32 cellular contexts compared by ENCODE assay signal in genomic region chr2:82027901-82028570, GRCh38.
DNase-seq lines count a peak whose midpoint lies in the region; ATAC-seq, FAIRE-seq and TF ChIP-seq lines count a peak whose summit lies in the region.
"Had no signal": no experiment of that assay in that cellular context is flagged by ENCODE, and none has a peak within 500 bp of the region (broad histone marks: within the 10 kb centered on the region; RNA-seq: fewer than 3 reads in every experiment).

No MANE protein-coding gene starts in this region.

- H3K79me2 ChIP-seq in HepG2 (ENCODE audit: insufficient read depth, low read length) (no peaks in the 10 kb centered on the region), H9 (ENCODE audit: insufficient read depth, low read length) (no peaks in the 10 kb centered on the region)

- H3K4me3 Mint-ChIP-seq in H9: no peak overlapping the region
- no peak overlapping the region for H3K4me3 Mint-ChIP-seq in activated naive CD8-positive, alpha-beta T cell treated with anti-CD3 and anti-CD28 coated beads, Interleukin-2, amount 50 U/mL, for 24 hours
- H3K4me3 Mint-ChIP-seq: activated CD4-positive, alpha-beta memory T cell treated with anti-CD3 and anti-CD28 coated beads, Interleukin-2, amount 10 ng/mL, durations not matched to agents 7 days and 5 days; activated T-helper 1 cell treated with anti-CD3 and anti-CD28 coated beads, Interleukin-12 subunit alpha, Interleukin-12 subunit beta, Interleukin-2, Interleukin-4 antibody, amounts not matched to agents 30 ng/mL and 10 ng/mL and 1 ng/mL, durations not matched to agents 14 hours and 24 hours and 36 hours; memory B cell; neural crest cell had no signal

- H3K9ac ChIP-seq in HepG2 (ENCODE audit: insufficient read depth, low read depth, low read length) (no peak overlapping the region), H9 (ENCODE audit: extremely low read depth, insufficient read length, low read length) (no peak overlapping the region)

- DNase-seq in HepG2 (ENCODE audit: low spot score) (no peak), right lobe of liver (no peak), NCI-H2227 treated with DMSO at 0.1 percent for 48 hours (lab: John Stamatoyannopoulos, UW) (peak; percentile 74), SHP77 treated with DMSO at 0.1 percent for 48 hours (lab: John Stamatoyannopoulos, UW) (peak; percentile 69), urothelium cell line (ENCODE audit: low spot score) (no peak), H9 (no peak), pancreas (no peak)
- DNase-seq in activated naive CD8-positive, alpha-beta T cell treated with anti-CD3 and anti-CD28 coated beads, Interleukin-2, amount 50 U/mL, for 24 hours: no peak
- DNase-seq: activated CD4-positive, alpha-beta memory T cell treated with anti-CD3 and anti-CD28 coated beads, Interleukin-2, amount 10 ng/mL, durations not matched to agents 7 days and 5 days; activated CD8-positive, alpha-beta memory T cell treated with anti-CD3 and anti-CD28 coated beads, Interleukin-2, amount 50 U/mL, for 4 hours; activated naive CD4-positive, alpha-beta T cell treated with Interleukin-2 at 50 U/mL for 16 hours; central memory CD4-positive, alpha-beta T cell; glutamatergic neuron; GOT3; left colon; NCI-H187; ovary; PC-3; retina; spleen; stimulated activated CD4-positive, alpha-beta T cell treated with anti-CD3 and anti-CD28 coated beads, Interleukin-2, amount 100 ng/mL, for 24 hours; stimulated activated naive CD8-positive, alpha-beta T cell treated with anti-CD3 and anti-CD28 coated beads, Interleukin-15, Interleukin-2, amounts not matched to agents 100 U/mL and 50 U/mL, for 24 hours; uterus had no signal

- no peak overlapping the region for H3K27ac Mint-ChIP-seq in H9
- no peak overlapping the region for H3K27ac Mint-ChIP-seq in activated naive CD8-positive, alpha-beta T cell treated with anti-CD3 and anti-CD28 coated beads, Interleukin-2, amount 50 U/mL, for 24 hours
- H3K27ac Mint-ChIP-seq: activated CD4-positive, alpha-beta memory T cell treated with anti-CD3 and anti-CD28 coated beads, Interleukin-2, amount 10 ng/mL, durations not matched to agents 7 days and 5 days; activated T-helper 1 cell treated with anti-CD3 and anti-CD28 coated beads, Interleukin-12 subunit alpha, Interleukin-12 subunit beta, Interleukin-2, Interleukin-4 antibody, amounts not matched to agents 30 ng/mL and 10 ng/mL and 1 ng/mL, durations not matched to agents 14 hours and 24 hours and 36 hours; memory B cell had no signal

- CTCF ChIA-PET in HepG2 (lab: Yijun Ruan, JAX; ENCODE audit: low intra/inter-chr PET ratio, low total read pairs): no interaction called here

- no peak overlapping the region for H4K91ac ChIP-seq in H9 (ENCODE audit: insufficient read length, low read depth, low read length)

- H3K4me1 ChIP-seq in HepG2 (ENCODE audit: insufficient read depth, low read length): no peaks in the 10 kb centered on the region
- no peaks in the 10 kb centered on the region for H3K4me1 ChIP-seq in right lobe of liver
- H3K4me1 ChIP-seq in H9 (ENCODE audit: insufficient read depth, low read length): no peaks in the 10 kb centered on the region
- no peaks in the 10 kb centered on the region for H3K4me1 ChIP-seq in pancreas
- H3K4me1 ChIP-seq: spleen, uterus had no signal

- peaks cover 15 to 29% (median 15%) of the 10 kb centered on the region in 3 experiments for H3K36me3 Mint-ChIP-seq in H9 (ENCODE audit: insufficient read depth in 1 of 3, low read depth in 3 of 3)
- no peaks in the 10 kb centered on the region for H3K36me3 Mint-ChIP-seq in activated naive CD8-positive, alpha-beta T cell treated with anti-CD3 and anti-CD28 coated beads, Interleukin-2, amount 50 U/mL, for 24 hours (ENCODE audit: low read depth)
- H3K36me3 Mint-ChIP-seq: memory B cell had no signal

- peaks cover 0 to 6% of the 10 kb centered on the region in 2 experiments; a peak in 2 of 4 replicates for H3K4me1 Mint-ChIP-seq in H9
- H3K4me1 Mint-ChIP-seq in activated naive CD8-positive, alpha-beta T cell treated with anti-CD3 and anti-CD28 coated beads, Interleukin-2, amount 50 U/mL, for 24 hours: no peaks in the 10 kb centered on the region
- H3K4me1 Mint-ChIP-seq: activated CD4-positive, alpha-beta memory T cell treated with anti-CD3 and anti-CD28 coated beads, Interleukin-2, amount 10 ng/mL, durations not matched to agents 7 days and 5 days; memory B cell; neural crest cell had no signal

- H2BK15ac ChIP-seq in H9 (ENCODE audit: low read depth, low read length): no peak overlapping the region

- H3K23ac ChIP-seq in H9 (ENCODE audit: insufficient read length, low read depth, low read length): no peak overlapping the region

- no peaks in the 10 kb centered on the region for H3K23me2 ChIP-seq in H9 (ENCODE audit: insufficient read length, low read depth, low read length, poor library complexity, severe bottlenecking)

- H3K9me3 Mint-ChIP-seq in H9: peaks cover 22 to 24% of the 10 kb centered on the region in 2 experiments
- peaks cover 8% of the 10 kb centered on the region for H3K9me3 Mint-ChIP-seq in activated naive CD8-positive, alpha-beta T cell treated with anti-CD3 and anti-CD28 coated beads, Interleukin-2, amount 50 U/mL, for 24 hours

- H3K14ac ChIP-seq in H9 (ENCODE audit: insufficient read depth, low read length): no peak overlapping the region

- intact Hi-C loops in HepG2 (cut with micrococcal nuclease; ENCODE audit: unreplicated experiment) (loop anchor here (10.0 kb wide), 1 partner anchor 1703 kb away; no protein-coding TSS in a partner anchor), right lobe of liver (cut with DNase I) (no loop called here), pancreas (cut with DNase I) (no loop called here)

- H2AFZ ChIP-seq in HepG2 (ENCODE audit: low read length) (no peak overlapping the region), H9 (ENCODE audit: low read length) (no peak overlapping the region)

- H3K27ac ChIP-seq in HepG2 (ENCODE audit: extremely low read length, insufficient read depth, low read length): no peak overlapping the region
- no peak overlapping the region for H3K27ac ChIP-seq in right lobe of liver
- H3K27ac ChIP-seq in H9 (ENCODE audit: insufficient read length, low read depth, low read length): no peak overlapping the region
- no peak overlapping the region for H3K27ac ChIP-seq in pancreas
- H3K27ac ChIP-seq: HL-60, ovary, spleen, thoracic aorta, uterus had no signal

- no peaks in the 10 kb centered on the region for H3K27me3 ChIP-seq in HepG2 (ENCODE audit: control insufficient read depth in 1 of 2, insufficient read depth in 2 of 2, low read length in 2 of 2)
- no peaks in the 10 kb centered on the region for H3K27me3 ChIP-seq in right lobe of liver
- no peaks in the 10 kb centered on the region for H3K27me3 ChIP-seq in H9 (ENCODE audit: insufficient read depth, low read length)
- H3K27me3 ChIP-seq in pancreas: no peaks in the 10 kb centered on the region
- H3K27me3 ChIP-seq: ovary, spleen, uterus had no signal

- H2BK12ac ChIP-seq in H9 (ENCODE audit: insufficient read length, low read depth, low read length): no peak overlapping the region

- no peak for TF ChIP-seq EP300 in HepG2 (IDR thresholded peaks at IDR 0.05; ENCODE audit: low read depth in 2 of 2, low read length in 2 of 2)
- TF ChIP-seq EP300 in HepG2 (CRISPR knock-in tag; IDR thresholded peaks at IDR 0.05; ENCODE audit: borderline replicate concordance): no peak

- in situ Hi-C loops in HepG2 (cut with HindIII; ENCODE audit: extremely low pct_ligation_motif_present, low pct_unique_long_range_greater_than_20kb): no loop called here

- H3K9me3 ChIP-seq in HepG2 (ENCODE audit: low read length) (peaks cover 43% of the 10 kb centered on the region), right lobe of liver (no peaks in the 10 kb centered on the region), H9 (ENCODE audit: control insufficient read depth, low read depth, low read length) (peaks cover under 1% of the 10 kb centered on the region), pancreas (no peaks in the 10 kb centered on the region)
- H3K9me3 ChIP-seq: ovary, thoracic aorta, uterus had no signal

- H4K5ac ChIP-seq in H9 (ENCODE audit: insufficient read length, low read depth, low read length): no peak overlapping the region

- no peak for TF ChIP-seq CTCF in HepG2 (CRISPR knock-in tag; IDR thresholded peaks at IDR 0.05)
- TF ChIP-seq CTCF in right lobe of liver (IDR thresholded peaks at IDR 0.05): no peak
- TF ChIP-seq CTCF in H9 (conservative IDR thresholded peaks at IDR 0.05): no peak
- TF ChIP-seq CTCF in pancreas (IDR thresholded peaks at IDR 0.05): no peak

- H3K79me1 ChIP-seq in H9 (ENCODE audit: insufficient read depth, low read depth, low read length, poor library complexity, severe bottlenecking): no peaks in the 10 kb centered on the region

- TF ChIP-seq POLR2A in HepG2 (IDR thresholded peaks at IDR 0.05; ENCODE audit: insufficient read depth in 1 of 2, low read depth in 2 of 2, low read length in 2 of 2) (no peak), right lobe of liver (IDR thresholded peaks at IDR 0.05) (no peak)

- BruUV-seq in HepG2 (replicated peaks; lab: Mats Ljungman, UMichigan): no TSS peak

- no peak overlapping the region for H3K56ac ChIP-seq in H9 (ENCODE audit: insufficient read length, low read depth, low read length)

- no peak overlapping the region for H2AK5ac ChIP-seq in H9 (ENCODE audit: insufficient read length, low read length)

- H2BK5ac ChIP-seq in H9 (ENCODE audit: insufficient read length, low read length): no peak overlapping the region

- no peak overlapping the region for H3K4ac ChIP-seq in H9 (ENCODE audit: low read depth, low read length)

- ATAC-seq in HepG2 (no peak), right lobe of liver (no peak), pancreas (no peak)
- ATAC-seq in activated naive CD8-positive, alpha-beta T cell treated with anti-CD3 and anti-CD28 coated beads, Interleukin-2, amount 50 U/mL, for 24 hours: no peak
- ATAC-seq: esophagus mucosa; left colon; PC-3; Right ventricle myocardium inferior; stimulated activated naive CD8-positive, alpha-beta T cell treated with anti-CD3 and anti-CD28 coated beads, Interleukin-15, Interleukin-2, amounts not matched to agents 100 U/mL and 50 U/mL, for 24 hours had no signal

- H3K18ac ChIP-seq in H9 (ENCODE audit: insufficient read length, low read depth, low read length): no peak overlapping the region

- WGBS in HepG2 (ENCODE audit: low lambda C conversion rate): 1% methylated on average over 4 of the region's 4 CpGs
- 58% methylated on average over 4 of the region's 4 CpGs for WGBS in right lobe of liver (ENCODE audit: insufficient coverage, low coverage, low lambda C conversion rate, missing lambda C conversion rate)
- no CpG with 5 or more reads among the region's 4 CpGs for WGBS in H9 (ENCODE audit: extremely low coverage, insufficient read length, low lambda C conversion rate)
- 62 to 69% methylated on average over 4 of the region's 4 CpGs for WGBS in pancreas, 2 donors

- H3K4me3 ChIP-seq in HepG2 (replicated peaks in 1 of 3; ENCODE audit: insufficient read depth in 1 of 3, low read depth in 2 of 3, low read length in 3 of 3) (no peak overlapping the region), right lobe of liver (no peak overlapping the region), pancreas (no peak overlapping the region)
- H3K4me3 ChIP-seq: ovary, spleen, thoracic aorta, uterus had no signal

- H3T11ph ChIP-seq in H9 (ENCODE audit: low read length): no peak overlapping the region

- no peak overlapping the region for H3K4me2 ChIP-seq in HepG2 (ENCODE audit: low read depth, low read length)
- no peak overlapping the region for H3K4me2 ChIP-seq in H9 (ENCODE audit: insufficient read depth, insufficient read length, low read length)

- no peak for FAIRE-seq in HepG2 (lab: Jason Lieb, UNC)
- FAIRE-seq in urothelium cell line (lab: Jason Lieb, UNC): no peak
- FAIRE-seq in pancreas (lab: Jason Lieb, UNC): no peak
- FAIRE-seq: A204.1, GM18507 had no signal

- no peak for TF ChIP-seq RAD21 in HepG2 (CRISPR knock-in tag; IDR thresholded peaks at IDR 0.05)

- H2BK120ac ChIP-seq in H9 (ENCODE audit: low read depth, low read length, poor library complexity, severe bottlenecking): no peak overlapping the region

- H2BK20ac ChIP-seq in H9 (ENCODE audit: low read depth, low read length, poor library complexity, severe bottlenecking): no peak overlapping the region

- POLR2A ChIA-PET in HepG2 (lab: Yijun Ruan, JAX): no interaction called here

- no peaks in the 10 kb centered on the region for H3K27me3 Mint-ChIP-seq in H9 (ENCODE audit: low read depth)
- H3K27me3 Mint-ChIP-seq in activated naive CD8-positive, alpha-beta T cell treated with anti-CD3 and anti-CD28 coated beads, Interleukin-2, amount 50 U/mL, for 24 hours: no peaks in the 10 kb centered on the region
- H3K27me3 Mint-ChIP-seq: activated CD4-positive, alpha-beta memory T cell treated with anti-CD3 and anti-CD28 coated beads, Interleukin-2, amount 10 ng/mL, durations not matched to agents 7 days and 5 days; memory B cell had no signal

- H4K8ac ChIP-seq in H9 (replicated peaks; ENCODE audit: insufficient read length, low read depth, low read length): no peak overlapping the region

- H3K36me3 ChIP-seq in HepG2 (replicated peaks in 1 of 2; ENCODE audit: control insufficient read depth in 1 of 2, insufficient read depth in 2 of 2, low read length in 2 of 2) (no peaks in the 10 kb centered on the region), right lobe of liver (no peaks in the 10 kb centered on the region), pancreas (no peaks in the 10 kb centered on the region)
- H3K36me3 ChIP-seq: ovary, spleen, thoracic aorta, uterus had no signal

- H4K20me1 ChIP-seq in HepG2 (ENCODE audit: insufficient read depth, low read length) (no peaks in the 10 kb centered on the region), H9 (ENCODE audit: control insufficient read depth, insufficient read depth, insufficient read length) (no peaks in the 10 kb centered on the region)

Comparison
In these comparisons a context has a peak if more than half of its experiments do, and no peak if none do; other contexts are left out.
1. DNase-seq: peak in NCI-H2227 treated with DMSO at 0.1 percent for 48 hours (single experiment) and SHP77 treated with DMSO at 0.1 percent for 48 hours (single experiment); none in HepG2 (single experiment), right lobe of liver (0 of 3), urothelium cell line (single experiment), H9 (single experiment), pancreas (0 of 6) and activated naive CD8-positive, alpha-beta T cell treated with anti-CD3 and anti-CD28 coated beads, Interleukin-2, amount 50 U/mL, for 24 hours (single experiment).